ENCODE assay signal across 1 cellular context in the genomic region with DNA sequence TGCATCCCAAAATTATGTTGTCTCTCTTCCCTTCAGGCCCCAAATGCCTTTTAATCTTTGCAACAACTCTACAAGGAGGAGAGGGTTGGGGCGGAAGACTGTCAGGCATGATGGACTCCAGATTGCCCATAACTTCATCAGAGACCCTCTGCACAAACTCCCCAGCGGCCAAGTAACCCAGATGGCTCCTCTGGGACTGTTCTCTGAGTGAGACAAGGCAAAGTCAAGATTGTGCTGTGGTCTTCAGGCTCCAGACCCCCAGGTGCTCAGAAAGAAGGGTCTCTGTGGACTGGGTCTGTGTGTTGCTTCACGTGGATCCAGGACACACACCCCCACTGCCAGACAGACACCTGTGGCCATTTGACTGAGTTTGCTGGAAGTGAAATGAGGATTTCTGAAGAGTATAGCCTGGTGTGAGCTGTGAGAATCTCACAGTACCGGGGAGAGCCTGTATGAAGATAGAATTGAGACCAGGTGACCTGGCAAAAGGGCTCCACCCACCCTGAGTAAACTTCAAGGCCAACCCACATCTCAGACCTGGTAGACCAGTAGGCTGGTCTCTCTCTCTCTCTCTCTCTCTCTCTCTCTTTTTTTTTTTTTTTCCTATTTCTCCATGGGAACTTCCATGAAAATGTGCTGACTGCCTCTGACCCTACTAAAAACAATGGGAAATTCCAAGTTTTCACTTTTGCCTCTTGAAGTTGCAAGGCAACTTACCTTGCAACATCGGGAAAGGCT.
A peak's percentile ranks its signal among the peaks of the same experiment; 100 is the strongest.
TF ChIP-seq lines count a peak whose summit lies in the region.

No MANE protein-coding gene starts in this region.

TF ChIP-seq in SK-N-SH treated with all-trans-retinoic acid at 6 μM for 48 hours, 23 proteins besides CTCF, POLR2A, EP300 and RAD21 (continued from another document):
- TF ChIP-seq, protein P1, sequence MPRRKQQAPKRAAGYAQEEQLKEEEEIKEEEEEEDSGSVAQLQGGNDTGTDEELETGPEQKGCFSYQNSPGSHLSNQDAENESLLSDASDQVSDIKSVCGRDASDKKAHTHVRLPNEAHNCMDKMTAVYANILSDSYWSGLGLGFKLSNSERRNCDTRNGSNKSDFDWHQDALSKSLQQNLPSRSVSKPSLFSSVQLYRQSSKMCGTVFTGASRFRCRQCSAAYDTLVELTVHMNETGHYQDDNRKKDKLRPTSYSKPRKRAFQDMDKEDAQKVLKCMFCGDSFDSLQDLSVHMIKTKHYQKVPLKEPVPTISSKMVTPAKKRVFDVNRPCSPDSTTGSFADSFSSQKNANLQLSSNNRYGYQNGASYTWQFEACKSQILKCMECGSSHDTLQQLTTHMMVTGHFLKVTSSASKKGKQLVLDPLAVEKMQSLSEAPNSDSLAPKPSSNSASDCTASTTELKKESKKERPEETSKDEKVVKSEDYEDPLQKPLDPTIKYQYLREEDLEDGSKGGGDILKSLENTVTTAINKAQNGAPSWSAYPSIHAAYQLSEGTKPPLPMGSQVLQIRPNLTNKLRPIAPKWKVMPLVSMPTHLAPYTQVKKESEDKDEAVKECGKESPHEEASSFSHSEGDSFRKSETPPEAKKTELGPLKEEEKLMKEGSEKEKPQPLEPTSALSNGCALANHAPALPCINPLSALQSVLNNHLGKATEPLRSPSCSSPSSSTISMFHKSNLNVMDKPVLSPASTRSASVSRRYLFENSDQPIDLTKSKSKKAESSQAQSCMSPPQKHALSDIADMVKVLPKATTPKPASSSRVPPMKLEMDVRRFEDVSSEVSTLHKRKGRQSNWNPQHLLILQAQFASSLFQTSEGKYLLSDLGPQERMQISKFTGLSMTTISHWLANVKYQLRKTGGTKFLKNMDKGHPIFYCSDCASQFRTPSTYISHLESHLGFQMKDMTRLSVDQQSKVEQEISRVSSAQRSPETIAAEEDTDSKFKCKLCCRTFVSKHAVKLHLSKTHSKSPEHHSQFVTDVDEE (CRISPR knock-in tag; IDR thresholded peaks at IDR 0.05): 0 out of 2 replicates have a peak, but pooled peaks have one; percentile 57
- TF ChIP-seq ESRRG (CRISPR knock-in tag; IDR thresholded peaks at IDR 0.05): no peak
- TF ChIP-seq PPARA (CRISPR knock-in tag; IDR thresholded peaks at IDR 0.05; ENCODE audit: borderline replicate concordance): no peak
- TF ChIP-seq, protein P2, sequence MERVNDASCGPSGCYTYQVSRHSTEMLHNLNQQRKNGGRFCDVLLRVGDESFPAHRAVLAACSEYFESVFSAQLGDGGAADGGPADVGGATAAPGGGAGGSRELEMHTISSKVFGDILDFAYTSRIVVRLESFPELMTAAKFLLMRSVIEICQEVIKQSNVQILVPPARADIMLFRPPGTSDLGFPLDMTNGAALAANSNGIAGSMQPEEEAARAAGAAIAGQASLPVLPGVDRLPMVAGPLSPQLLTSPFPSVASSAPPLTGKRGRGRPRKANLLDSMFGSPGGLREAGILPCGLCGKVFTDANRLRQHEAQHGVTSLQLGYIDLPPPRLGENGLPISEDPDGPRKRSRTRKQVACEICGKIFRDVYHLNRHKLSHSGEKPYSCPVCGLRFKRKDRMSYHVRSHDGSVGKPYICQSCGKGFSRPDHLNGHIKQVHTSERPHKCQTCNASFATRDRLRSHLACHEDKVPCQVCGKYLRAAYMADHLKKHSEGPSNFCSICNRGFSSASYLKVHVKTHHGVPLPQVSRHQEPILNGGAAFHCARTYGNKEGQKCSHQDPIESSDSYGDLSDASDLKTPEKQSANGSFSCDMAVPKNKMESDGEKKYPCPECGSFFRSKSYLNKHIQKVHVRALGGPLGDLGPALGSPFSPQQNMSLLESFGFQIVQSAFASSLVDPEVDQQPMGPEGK (CRISPR knock-in tag; IDR thresholded peaks at IDR 0.05; ENCODE audit: borderline replicate concordance): no peak
- no peak for TF ChIP-seq TOX (CRISPR knock-in tag; IDR thresholded peaks at IDR 0.05; ENCODE audit: borderline replicate concordance)
- no peak for TF ChIP-seq ZNF8 (CRISPR knock-in tag; IDR thresholded peaks at IDR 0.05)
- TF ChIP-seq ZFP30 (CRISPR knock-in tag; IDR thresholded peaks at IDR 0.05): no peak
